Comparison of ENCODE assay signal across 28 cellular contexts in the genomic region with DNA sequence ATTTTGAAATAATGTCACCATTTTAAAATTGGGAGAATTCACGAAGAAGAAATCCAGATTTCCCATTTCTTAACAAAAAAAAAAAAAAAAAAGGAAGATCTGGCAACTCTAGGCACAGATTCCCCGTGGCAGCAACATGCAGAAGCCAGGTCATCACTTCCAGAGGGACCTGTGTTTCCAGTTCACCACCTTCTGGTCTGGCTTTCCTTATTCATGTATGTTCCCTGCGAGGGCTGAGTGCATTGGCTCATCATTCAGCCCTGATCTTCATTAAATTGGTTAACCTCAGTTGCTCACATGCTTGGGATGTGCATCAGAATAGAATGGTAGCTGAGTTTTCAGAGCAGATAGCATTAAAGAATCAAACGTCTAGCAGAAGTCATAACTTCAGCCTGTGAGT. TPM values are rescaled to one million over a fixed set of nuclear protein-coding genes. Genes with fewer than 3 reads are reported as not detected.
A peak's percentile ranks its signal among the peaks of the same experiment; 100 is the strongest.
DNase-seq lines count a peak whose midpoint lies in the region; ATAC-seq, FAIRE-seq and TF ChIP-seq lines count a peak whose summit lies in the region.
"Had no signal": no experiment of that assay in that cellular context is flagged by ENCODE, and none has a peak within 500 bp of the region (broad histone marks: within the 10 kb centered on the region; RNA-seq: fewer than 3 reads in every experiment).

No MANE protein-coding gene starts in this region.

- TF ChIP-seq POLR2A in sigmoid colon (IDR thresholded peaks at IDR 0.05) = no peak

- 85 to 93% methylated on average over 4 of the region's 4 CpGs for WGBS in sigmoid colon, 2 donors

- H3K4me3 ChIP-seq in LNCaP clone FGC (ENCODE audit: low read depth, low read length) = no peak overlapping the region
- no peak overlapping the region for H3K4me3 ChIP-seq in bronchial epithelial cell (ENCODE audit: low read depth, low read length)
- H3K4me3 ChIP-seq in sigmoid colon = no peak overlapping the region
- H3K4me3 ChIP-seq in brain microvascular endothelial cell (ENCODE audit: low read depth, low read length) = no peak overlapping the region
- no peak overlapping the region for H3K4me3 ChIP-seq in lower lobe of right lung
- H3K4me3 ChIP-seq: cardiac muscle cell, coronary artery, MG63, neural progenitor cell, right atrium auricular region, SJCRH30, spleen had no signal

- H3K36me3 Mint-ChIP-seq in Calu3 (ENCODE audit: insufficient read depth, unreplicated experiment) = peaks cover 12% of the 10 kb centered on the region
- H3K36me3 Mint-ChIP-seq: activated naive CD4-positive, alpha-beta T cell treated with anti-CD3 and anti-CD28 coated beads, Interleukin-2, amount 50 U/mL, for 24 hours; IgD-negative memory B cell; memory B cell; neural progenitor cell; type B pancreatic cell had no signal

- H3K4me1 ChIP-seq in sigmoid colon = peaks cover 0 to 39% (median 29%) of the 10 kb centered on the region in 4 donors
- H3K4me1 ChIP-seq in lower lobe of right lung = peaks cover 16% of the 10 kb centered on the region
- H3K4me1 ChIP-seq: parathyroid adenoma had no signal

- no peaks in the 10 kb centered on the region for H3K27me3 ChIP-seq in bronchial epithelial cell (ENCODE audit: control insufficient read depth, insufficient read depth, low read length)
- no peaks in the 10 kb centered on the region for H3K27me3 ChIP-seq in sigmoid colon
- no peaks in the 10 kb centered on the region for H3K27me3 ChIP-seq in brain microvascular endothelial cell (replicated peaks)
- no peaks in the 10 kb centered on the region for H3K27me3 ChIP-seq in lower lobe of right lung (ENCODE audit: low read depth)
- H3K27me3 ChIP-seq: cardiac muscle cell, MG63, neural progenitor cell, right atrium auricular region, SJCRH30, spleen had no signal

- TF ChIP-seq EP300 in sigmoid colon (IDR thresholded peaks at IDR 0.05) = no peak

- H3K9me3 Mint-ChIP-seq in Calu3 (ENCODE audit: low read depth, unreplicated experiment) = no peaks in the 10 kb centered on the region
- H3K9me3 Mint-ChIP-seq: activated naive CD4-positive, alpha-beta T cell treated with anti-CD3 and anti-CD28 coated beads, Interleukin-2, amount 50 U/mL, for 24 hours; memory B cell; neural progenitor cell; type B pancreatic cell had no signal

- in situ Hi-C loops in brain microvascular endothelial cell (cut with HindIII; ENCODE audit: low pct_ligation_motif_present, low sequenced_read_pairs) = no loop called here

- DNase-seq in Calu3 (no peak), LNCaP clone FGC (ENCODE audit: low read depth) (peak; percentile 50), bronchial epithelial cell (ENCODE audit: low read depth) (peak; percentile 49), sigmoid colon (no peak), brain microvascular endothelial cell (no peak), lower lobe of right lung (no peak)
- DNase-seq: activated CD4-positive, alpha-beta T cell treated with anti-CD3 and anti-CD28 coated beads, Interleukin-2, amount 50 U/mL, for 4 hours; activated CD4-positive, CD25-positive, alpha-beta regulatory T cell; activated CD8-positive, alpha-beta memory T cell treated with anti-CD3 and anti-CD28 coated beads, Interleukin-2, amount 50 U/mL, for 4 hours; effector memory CD4-positive, alpha-beta T cell; foreskin melanocyte; left colon; MG63; NCI-H2107; SJCRH30 had no signal

- H3K9me3 ChIP-seq in sigmoid colon = no peaks in the 10 kb centered on the region
- H3K9me3 ChIP-seq in lower lobe of right lung = no peaks in the 10 kb centered on the region
- H3K9me3 ChIP-seq: MG63, right atrium auricular region, SJCRH30, spleen had no signal

- no peak overlapping the region for H3K4me3 Mint-ChIP-seq in Calu3 (ENCODE audit: low read depth, unreplicated experiment)
- H3K4me3 Mint-ChIP-seq: activated naive CD4-positive, alpha-beta T cell treated with anti-CD3 and anti-CD28 coated beads, Interleukin-2, amount 50 U/mL, for 24 hours; IgD-negative memory B cell; memory B cell; neural progenitor cell; type B pancreatic cell had no signal

- H3K36me3 ChIP-seq in bronchial epithelial cell (ENCODE audit: control insufficient read depth, insufficient read depth, low read length) (no peaks in the 10 kb centered on the region), sigmoid colon (no peaks in the 10 kb centered on the region), brain microvascular endothelial cell (replicated peaks) (no peaks in the 10 kb centered on the region), lower lobe of right lung (no peaks in the 10 kb centered on the region)
- H3K36me3 ChIP-seq: cardiac muscle cell, MG63, neural progenitor cell, right atrium auricular region, SJCRH30, spleen had no signal

- H3K27ac Mint-ChIP-seq in Calu3 (ENCODE audit: unreplicated experiment) = peak overlapping the region; percentile 95
- H3K27ac Mint-ChIP-seq: activated naive CD4-positive, alpha-beta T cell treated with anti-CD3 and anti-CD28 coated beads, Interleukin-2, amount 50 U/mL, for 24 hours; IgD-negative memory B cell; memory B cell; neural progenitor cell; type B pancreatic cell had no signal

- TF ChIP-seq CTCF in Calu3 (IDR thresholded peaks at IDR 0.05; ENCODE audit: unreplicated experiment) = no peak
- TF ChIP-seq CTCF in LNCaP clone FGC (IDR thresholded peaks at IDR 0.05; ENCODE audit: control insufficient read depth, extremely low read depth, insufficient read depth) = no peak
- no peak for TF ChIP-seq CTCF in bronchial epithelial cell (IDR thresholded peaks at IDR 0.05; ENCODE audit: insufficient read depth, low read length, severe bottlenecking)
- no peak for TF ChIP-seq CTCF in sigmoid colon (IDR thresholded peaks at IDR 0.05)
- no peak for TF ChIP-seq CTCF in brain microvascular endothelial cell (IDR thresholded peaks at IDR 0.05; ENCODE audit: low read depth, low read length, missing control alignments)
- no peak for TF ChIP-seq CTCF in lower lobe of right lung (IDR thresholded peaks at IDR 0.05)

- H3K4me1 Mint-ChIP-seq in Calu3 (ENCODE audit: low read depth, unreplicated experiment) = peaks cover 80% of the 10 kb centered on the region
- H3K4me1 Mint-ChIP-seq: memory B cell had no signal

- intact Hi-C loops in Calu3 (cut with micrococcal nuclease; ENCODE audit: unreplicated experiment) = no loop called here
- intact Hi-C loops in sigmoid colon (cut with DNase I) = loop anchor here (10.0 kb wide), 1 partner anchor 496 kb away; a partner anchor contains a TSS
- intact Hi-C loops in lower lobe of right lung (cut with DNase I) = no loop called here

- ATAC-seq in lower lobe of right lung (no peak), GM21423 (IDR thresholded peaks at IDR 0.05; ENCODE audit: unreplicated experiment) (no peak)

- peak overlapping the region in 3 of 4 donors; percentile 72 to 76 (median 75) for H3K27ac ChIP-seq in sigmoid colon
- H3K27ac ChIP-seq in brain microvascular endothelial cell = no peak overlapping the region
- no peak overlapping the region for H3K27ac ChIP-seq in lower lobe of right lung
- H3K27ac ChIP-seq: C4-2B, cardiac muscle cell, coronary artery, neural progenitor cell, parathyroid adenoma, SJCRH30, spleen had no signal

- H3K27me3 Mint-ChIP-seq in Calu3 (ENCODE audit: unreplicated experiment) = no peaks in the 10 kb centered on the region
- H3K27me3 Mint-ChIP-seq: IgD-negative memory B cell, type B pancreatic cell had no signal

- BruUV-seq in Calu3 (replicated peaks; lab: Mats Ljungman, UMichigan) = no TSS peak

- CTCF ChIA-PET in Calu3 (lab: Charles Lee) = no interaction called here

- no peak for FAIRE-seq in bronchial epithelial cell (lab: Jason Lieb, UNC)
- FAIRE-seq: H1 had no signal

RNA-seq across cellular contexts. Expression of a gene that starts 25.0 kb away (rescaled TPM):
- 37.0 and 47.9 TPM in 2 replicates for total RNA-seq in Calu3 (2022)
- 43.2 and 50.2 TPM in 2 replicates for total RNA-seq in bronchial epithelial cell
- 100 to 1,000 TPM; 189 to 255 (median 219) TPM for total RNA-seq in sigmoid colon
- polyA plus RNA-seq in sigmoid colon = 10 to 100 TPM in 1 of 3 donors, 1 to 10 TPM in 2; 6.2 to 29.6 (median 9.6) TPM
- total RNA-seq in lower lobe of right lung = 40.8 TPM

Comparison
In these comparisons a context has a peak if more than half of its experiments do, and no peak if none do; other contexts are left out.
1. DNase-seq: peak in LNCaP clone FGC (single experiment) and bronchial epithelial cell (single experiment); none in Calu3 (single experiment), sigmoid colon (single experiment), brain microvascular endothelial cell (single experiment) and lower lobe of right lung (single experiment).
2. H3K27ac ChIP-seq: peak in sigmoid colon (3 of 4); none in brain microvascular endothelial cell (single experiment) and lower lobe of right lung (single experiment).